1 cellular context compared by ENCODE assay signal in genomic region chr6:11110921-11111768, GRCh38.
TF ChIP-seq lines count a peak whose summit lies in the region.

Gene ERVFRD-1 (minus strand): TSS chr6:11111725. CDS start chr6:11105310, 6,415 bp downstream.

TF ChIP-seq in K562, 482 proteins besides CTCF, POLR2A, EP300 and RAD21 (continued from another document and continues in another):
- no peak for TF ChIP-seq E4F1 (CRISPR knock-in tag; IDR thresholded peaks at IDR 0.05; ENCODE audit: borderline replicate concordance)
- TF ChIP-seq FOXK1 (CRISPR knock-in tag; IDR thresholded peaks at IDR 0.05; ENCODE audit: borderline replicate concordance): no peak
- TF ChIP-seq HNRNPLL (IDR thresholded peaks at IDR 0.05; ENCODE audit: low read depth, low read length, poor library complexity, severe bottlenecking): no peak
- no peak for TF ChIP-seq TRIM28 (IDR thresholded peaks at IDR 0.05)
- no peak for TF ChIP-seq BHLHE40 (IDR thresholded peaks at IDR 0.05; ENCODE audit: low read length)
- TF ChIP-seq THRAP3 (IDR thresholded peaks at IDR 0.05; ENCODE audit: borderline replicate concordance): no peak
- TF ChIP-seq JUND (IDR thresholded peaks at IDR 0.05; ENCODE audit: borderline replicate concordance, low read depth, low read length): no peak
- TF ChIP-seq JUND (tag; IDR thresholded peaks at IDR 0.05; ENCODE audit: borderline replicate concordance, low read depth, low read length): 0 out of 3 replicates have a peak, but pooled peaks have one; percentile 18
- no peak for TF ChIP-seq ARID1B (IDR thresholded peaks at IDR 0.05)
- TF ChIP-seq LCOR (CRISPR knock-in tag; IDR thresholded peaks at IDR 0.05): no peak
- TF ChIP-seq, protein P1, sequence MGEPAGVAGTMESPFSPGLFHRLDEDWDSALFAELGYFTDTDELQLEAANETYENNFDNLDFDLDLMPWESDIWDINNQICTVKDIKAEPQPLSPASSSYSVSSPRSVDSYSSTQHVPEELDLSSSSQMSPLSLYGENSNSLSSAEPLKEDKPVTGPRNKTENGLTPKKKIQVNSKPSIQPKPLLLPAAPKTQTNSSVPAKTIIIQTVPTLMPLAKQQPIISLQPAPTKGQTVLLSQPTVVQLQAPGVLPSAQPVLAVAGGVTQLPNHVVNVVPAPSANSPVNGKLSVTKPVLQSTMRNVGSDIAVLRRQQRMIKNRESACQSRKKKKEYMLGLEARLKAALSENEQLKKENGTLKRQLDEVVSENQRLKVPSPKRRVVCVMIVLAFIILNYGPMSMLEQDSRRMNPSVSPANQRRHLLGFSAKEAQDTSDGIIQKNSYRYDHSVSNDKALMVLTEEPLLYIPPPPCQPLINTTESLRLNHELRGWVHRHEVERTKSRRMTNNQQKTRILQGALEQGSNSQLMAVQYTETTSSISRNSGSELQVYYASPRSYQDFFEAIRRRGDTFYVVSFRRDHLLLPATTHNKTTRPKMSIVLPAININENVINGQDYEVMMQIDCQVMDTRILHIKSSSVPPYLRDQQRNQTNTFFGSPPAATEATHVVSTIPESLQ (CRISPR knock-in tag; IDR thresholded peaks at IDR 0.05): no peak
- no peak for TF ChIP-seq TRIM24 (IDR thresholded peaks at IDR 0.05)
- TF ChIP-seq THAP7 (CRISPR knock-in tag; IDR thresholded peaks at IDR 0.05): no peak
- TF ChIP-seq, protein P2, sequence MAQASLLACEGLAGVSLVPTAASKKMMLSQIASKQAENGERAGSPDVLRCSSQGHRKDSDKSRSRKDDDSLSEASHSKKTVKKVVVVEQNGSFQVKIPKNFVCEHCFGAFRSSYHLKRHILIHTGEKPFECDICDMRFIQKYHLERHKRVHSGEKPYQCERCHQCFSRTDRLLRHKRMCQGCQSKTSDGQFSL (CRISPR knock-in tag; IDR thresholded peaks at IDR 0.05): no peak
- TF ChIP-seq, protein P2 (tag; IDR thresholded peaks at IDR 0.05): no peak
- no peak for TF ChIP-seq ZFPM2 (CRISPR knock-in tag; IDR thresholded peaks at IDR 0.05)
- no peak for TF ChIP-seq RERE (CRISPR knock-in tag; IDR thresholded peaks at IDR 0.05; ENCODE audit: borderline replicate concordance)
- TF ChIP-seq NR2C2 (CRISPR knock-in tag; IDR thresholded peaks at IDR 0.05): no peak
- TF ChIP-seq NR2C2 (tag; IDR thresholded peaks at IDR 0.05): peak; percentile 68; the same call in 1 of the 2 replicates
- no peak for TF ChIP-seq AFF1 (IDR thresholded peaks at IDR 0.05; ENCODE audit: low read depth in 1 of 2, partially characterized antibody in 2 of 2)
- TF ChIP-seq KDM5B (IDR thresholded peaks at IDR 0.05; ENCODE audit: insufficient replicate concordance, low read depth, low read length): no peak
- TF ChIP-seq ZNF57 (CRISPR knock-in tag; IDR thresholded peaks at IDR 0.05): no peak
- no peak for TF ChIP-seq PHF21A (IDR thresholded peaks at IDR 0.05; ENCODE audit: borderline replicate concordance, low read depth)
- TF ChIP-seq NFIX (CRISPR knock-in tag; IDR thresholded peaks at IDR 0.05; ENCODE audit: low read depth): no peak
- no peak for TF ChIP-seq POLR3A (IDR thresholded peaks at IDR 0.05; ENCODE audit: borderline replicate concordance, extremely low read depth, insufficient read depth, insufficient read length)
- no peak for TF ChIP-seq TCF7L2 (IDR thresholded peaks at IDR 0.05; ENCODE audit: low read depth, low read length)
- TF ChIP-seq FOXP1 (CRISPR knock-in tag; IDR thresholded peaks at IDR 0.05): no peak
- TF ChIP-seq ESRRB (CRISPR knock-in tag; IDR thresholded peaks at IDR 0.05; ENCODE audit: borderline replicate concordance): no peak
- TF ChIP-seq, protein P3, sequence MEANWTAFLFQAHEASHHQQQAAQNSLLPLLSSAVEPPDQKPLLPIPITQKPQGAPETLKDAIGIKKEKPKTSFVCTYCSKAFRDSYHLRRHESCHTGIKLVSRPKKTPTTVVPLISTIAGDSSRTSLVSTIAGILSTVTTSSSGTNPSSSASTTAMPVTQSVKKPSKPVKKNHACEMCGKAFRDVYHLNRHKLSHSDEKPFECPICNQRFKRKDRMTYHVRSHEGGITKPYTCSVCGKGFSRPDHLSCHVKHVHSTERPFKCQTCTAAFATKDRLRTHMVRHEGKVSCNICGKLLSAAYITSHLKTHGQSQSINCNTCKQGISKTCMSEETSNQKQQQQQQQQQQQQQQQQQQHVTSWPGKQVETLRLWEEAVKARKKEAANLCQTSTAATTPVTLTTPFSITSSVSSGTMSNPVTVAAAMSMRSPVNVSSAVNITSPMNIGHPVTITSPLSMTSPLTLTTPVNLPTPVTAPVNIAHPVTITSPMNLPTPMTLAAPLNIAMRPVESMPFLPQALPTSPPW (CRISPR knock-in tag; IDR thresholded peaks at IDR 0.05): peak; percentile 30; the same call in 1 of the 2 replicates
- TF ChIP-seq L3MBTL2 (IDR thresholded peaks at IDR 0.05): 0 out of 2 replicates have a peak, but pooled peaks have one; percentile 52
- TF ChIP-seq NONO (IDR thresholded peaks at IDR 0.05; ENCODE audit: low read depth in 2 of 2, low read length in 1 of 2): no peak
- TF ChIP-seq BCOR (IDR thresholded peaks at IDR 0.05): no peak
- no peak for TF ChIP-seq ZNF133 (CRISPR knock-in tag; IDR thresholded peaks at IDR 0.05)
- TF ChIP-seq SMC3 (conservative IDR thresholded peaks at IDR 0.05; ENCODE audit: insufficient read depth, low read depth, low read length): no peak
- TF ChIP-seq ZNF778 (CRISPR knock-in tag; IDR thresholded peaks at IDR 0.05): no peak
- TF ChIP-seq, protein P4, sequence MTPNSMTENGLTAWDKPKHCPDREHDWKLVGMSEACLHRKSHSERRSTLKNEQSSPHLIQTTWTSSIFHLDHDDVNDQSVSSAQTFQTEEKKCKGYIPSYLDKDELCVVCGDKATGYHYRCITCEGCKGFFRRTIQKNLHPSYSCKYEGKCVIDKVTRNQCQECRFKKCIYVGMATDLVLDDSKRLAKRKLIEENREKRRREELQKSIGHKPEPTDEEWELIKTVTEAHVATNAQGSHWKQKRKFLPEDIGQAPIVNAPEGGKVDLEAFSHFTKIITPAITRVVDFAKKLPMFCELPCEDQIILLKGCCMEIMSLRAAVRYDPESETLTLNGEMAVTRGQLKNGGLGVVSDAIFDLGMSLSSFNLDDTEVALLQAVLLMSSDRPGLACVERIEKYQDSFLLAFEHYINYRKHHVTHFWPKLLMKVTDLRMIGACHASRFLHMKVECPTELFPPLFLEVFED (CRISPR knock-in tag; conservative IDR thresholded peaks at IDR 0.05): no peak
- TF ChIP-seq NFYB (IDR thresholded peaks at IDR 0.05; ENCODE audit: extremely low read depth, insufficient read length): no peak
- TF ChIP-seq ELF4 (CRISPR knock-in tag; IDR thresholded peaks at IDR 0.05): no peak
- TF ChIP-seq, protein P5, sequence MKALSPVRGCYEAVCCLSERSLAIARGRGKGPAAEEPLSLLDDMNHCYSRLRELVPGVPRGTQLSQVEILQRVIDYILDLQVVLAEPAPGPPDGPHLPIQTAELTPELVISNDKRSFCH (CRISPR knock-in tag; IDR thresholded peaks at IDR 0.05): no peak
- TF ChIP-seq, protein P5 (tag; IDR thresholded peaks at IDR 0.05): no peak
- TF ChIP-seq MNT (conservative IDR thresholded peaks at IDR 0.05): no peak
